ENCODE assay signal across 1 cellular context in genomic region chr13:39364797-39365468, GRCh38.
TF ChIP-seq lines count a peak whose summit lies in the region.

No MANE protein-coding gene starts in this region.

TF ChIP-seq in IMR-90, 13 proteins besides CTCF, POLR2A, EP300 and RAD21 (continued from another document):
- TF ChIP-seq FOS (IDR thresholded peaks at IDR 0.05; ENCODE audit: low read depth, low read length) (no peak), CHD1 (IDR thresholded peaks at IDR 0.05; ENCODE audit: low read depth, low read length) (no peak), RCOR1 (IDR thresholded peaks at IDR 0.05; ENCODE audit: insufficient replicate concordance, low read length) (no peak), RFX5 (IDR thresholded peaks at IDR 0.05; ENCODE audit: low read depth, low read length) (no peak), ELK1 (IDR thresholded peaks at IDR 0.05; ENCODE audit: borderline replicate concordance, low read depth, low read length) (no peak), SMC3 (IDR thresholded peaks at IDR 0.05; ENCODE audit: low read depth, low read length) (no peak), MAZ (IDR thresholded peaks at IDR 0.05; ENCODE audit: borderline replicate concordance, low read depth, low read length) (no peak)
